20 cellular contexts compared by ENCODE assay signal in genomic region chr21:33985117-33986050, GRCh38.
DNase-seq lines count a peak whose midpoint lies in the region; FAIRE-seq lines count a peak whose summit lies in the region.
"Had no signal": no experiment of that assay in that cellular context is flagged by ENCODE, and none has a peak within 500 bp of the region (broad histone marks: within the 10 kb centered on the region; RNA-seq: fewer than 3 reads in every experiment).

No MANE protein-coding gene starts in this region.

- no peak overlapping the region for H3K4me3 Mint-ChIP-seq in dendritic cell treated with granulocyte-macrophage colony-stimulating factor and Interleukin-4, amounts not matched to agents 40 ng/mL and 50 ng/mL, for 4 days
- H3K4me3 Mint-ChIP-seq: activated naive CD4-positive, alpha-beta T cell treated with anti-CD3 and anti-CD28 coated beads for 36 hours; mesothelial cell of epicardium had no signal

- no peak overlapping the region for H2BK5ac ChIP-seq in trophoblast cell (ENCODE audit: low read depth, low read length, poor library complexity)

- H3K9me3 Mint-ChIP-seq in dendritic cell treated with granulocyte-macrophage colony-stimulating factor and Interleukin-4, amounts not matched to agents 40 ng/mL and 50 ng/mL, for 4 days = no peaks in the 10 kb centered on the region
- H3K9me3 Mint-ChIP-seq: activated naive CD4-positive, alpha-beta T cell treated with anti-CD3 and anti-CD28 coated beads for 36 hours had no signal

- no peak overlapping the region for H2AK5ac ChIP-seq in trophoblast cell (ENCODE audit: low read length)

- H3K36me3 Mint-ChIP-seq in dendritic cell treated with granulocyte-macrophage colony-stimulating factor and Interleukin-4, amounts not matched to agents 40 ng/mL and 50 ng/mL, for 4 days (ENCODE audit: low read depth) = no peaks in the 10 kb centered on the region
- H3K36me3 Mint-ChIP-seq: mesothelial cell of epicardium had no signal

- H3K27me3 ChIP-seq in trophoblast cell (ENCODE audit: insufficient read depth, low read length) (no peaks in the 10 kb centered on the region), small intestine (ENCODE audit: control insufficient read depth in 2 of 2, insufficient read depth in 2 of 2, low read length in 2 of 2) (no peaks in the 10 kb centered on the region)
- H3K27me3 ChIP-seq: esophagus muscularis mucosa, upper lobe of left lung had no signal

- no peak overlapping the region for H3K4ac ChIP-seq in trophoblast cell (ENCODE audit: low read depth, low read length)

- H3K27ac ChIP-seq in trophoblast cell (ENCODE audit: low read depth, low read length) (no peak overlapping the region), small intestine (ENCODE audit: low read depth in 1 of 2, low read length in 1 of 2) (no peak overlapping the region)
- H3K27ac ChIP-seq: esophagus muscularis mucosa, upper lobe of left lung had no signal

- peaks cover 10% of the 10 kb centered on the region for H3K27me3 Mint-ChIP-seq in dendritic cell treated with granulocyte-macrophage colony-stimulating factor and Interleukin-4, amounts not matched to agents 40 ng/mL and 50 ng/mL, for 4 days

- no peak overlapping the region for H3K14ac ChIP-seq in trophoblast cell (ENCODE audit: low read length)

- peaks cover 68% of the 10 kb centered on the region for H3K4me1 Mint-ChIP-seq in dendritic cell treated with granulocyte-macrophage colony-stimulating factor and Interleukin-4, amounts not matched to agents 40 ng/mL and 50 ng/mL, for 4 days (ENCODE audit: low read depth)

- H3K27ac Mint-ChIP-seq in dendritic cell treated with granulocyte-macrophage colony-stimulating factor and Interleukin-4, amounts not matched to agents 40 ng/mL and 50 ng/mL, for 4 days = peak overlapping the region; percentile 63
- H3K27ac Mint-ChIP-seq: activated naive CD4-positive, alpha-beta T cell treated with anti-CD3 and anti-CD28 coated beads for 36 hours; mesothelial cell of epicardium had no signal

- no peaks in the 10 kb centered on the region for H3K79me2 ChIP-seq in trophoblast cell (ENCODE audit: control insufficient read depth, insufficient read depth, low read length, poor library complexity)

- H3K4me3 ChIP-seq in trophoblast cell (ENCODE audit: low read depth, low read length) = peak overlapping the region; percentile 61
- H3K4me3 ChIP-seq in small intestine (ENCODE audit: low read depth in 1 of 2, low read length in 2 of 2) = no peak overlapping the region
- H3K4me3 ChIP-seq: esophagus muscularis mucosa, upper lobe of left lung had no signal

- H4K91ac ChIP-seq in trophoblast cell (ENCODE audit: low read depth, low read length) = no peak overlapping the region

- H2BK120ac ChIP-seq in trophoblast cell (ENCODE audit: insufficient read depth, low read length, poor library complexity) = no peak overlapping the region

- peaks cover 5% of the 10 kb centered on the region for H3K9me3 ChIP-seq in trophoblast cell (ENCODE audit: insufficient read depth, low read depth, low read length)
- H3K9me3 ChIP-seq in small intestine (ENCODE audit: control insufficient read depth, low read depth) = no peaks in the 10 kb centered on the region
- H3K9me3 ChIP-seq: esophagus muscularis mucosa, upper lobe of left lung had no signal

- no peak overlapping the region for H2BK12ac ChIP-seq in trophoblast cell (ENCODE audit: low read length)

- intact Hi-C loops in dendritic cell treated with granulocyte-macrophage colony-stimulating factor and Interleukin-4, amounts not matched to agents 40 ng/mL and 50 ng/mL, for 4 days (cut with micrococcal nuclease) = no loop called here

- no peak overlapping the region for H4K8ac ChIP-seq in trophoblast cell (ENCODE audit: low read depth, low read length)

- H3K9ac ChIP-seq in trophoblast cell (ENCODE audit: low read length) = no peak overlapping the region

- H3K18ac ChIP-seq in trophoblast cell (ENCODE audit: low read length) = no peak overlapping the region

- WGBS in trophoblast cell (ENCODE audit: extremely low coverage, insufficient coverage, insufficient read length) = 87% methylated on average over 3 of the region's 17 CpGs
- WGBS in small intestine, 3 donors = 77 to 80% (median 79%) methylated on average over 17 of the region's 17 CpGs

- H4K12ac ChIP-seq in trophoblast cell (ENCODE audit: low read depth, low read length) = no peak overlapping the region

- no peak overlapping the region for H3K4me2 ChIP-seq in trophoblast cell (ENCODE audit: low read length)

- peak overlapping the region; percentile 34 for H3K23ac ChIP-seq in trophoblast cell (ENCODE audit: low read length)

- peak; percentile 20 for DNase-seq in activated CD4-positive, alpha-beta T cell treated with anti-CD3 and anti-CD28 coated beads for 48 hours
- DNase-seq in activated CD4-positive, alpha-beta T cell treated with anti-CD3 and anti-CD28 coated beads for 4 hours = no peak
- DNase-seq in HTR-8/SVneo (ENCODE audit: insufficient read length, low spot score) = no peak
- DNase-seq in trophoblast cell = no peak
- no peak for DNase-seq in NCI-H446 (lab: John Stamatoyannopoulos, UW)
- no peak for DNase-seq in NCI-H526 treated with DMSO at 0.1 percent for 48 hours (lab: John Stamatoyannopoulos, UW)
- no peak for DNase-seq in small intestine
- DNase-seq: activated naive CD4-positive, alpha-beta T cell treated with anti-CD3 and anti-CD28 coated beads for 36 hours; head of caudate nucleus; islet precursor cell; KBM-7; NCI-H1048; NCI-H2107; NCI-H526; SIG-M5; stimulated activated CD4-positive, alpha-beta T cell treated with anti-CD3 and anti-CD28 coated beads, Interleukin-4, amount 100 ng/mL, for 24 hours had no signal

- no peaks in the 10 kb centered on the region for H3K36me3 ChIP-seq in trophoblast cell (ENCODE audit: control insufficient read depth in 1 of 2, insufficient read depth in 2 of 2, low read length in 2 of 2)
- H3K36me3 ChIP-seq in small intestine (ENCODE audit: control insufficient read depth in 2 of 2, insufficient read depth in 2 of 2, low read length in 2 of 2) = no peaks in the 10 kb centered on the region
- H3K36me3 ChIP-seq: esophagus muscularis mucosa, upper lobe of left lung had no signal

- peak; percentile 100 for FAIRE-seq in HTR-8/SVneo (lab: Jason Lieb, UNC)
- FAIRE-seq in small intestine (lab: Jason Lieb, UNC) = no peak

- H3K79me1 ChIP-seq in trophoblast cell (ENCODE audit: low read length) = no peaks in the 10 kb centered on the region

- no peak overlapping the region for H2AFZ ChIP-seq in trophoblast cell (ENCODE audit: insufficient read depth, low read length, poor library complexity)

- H3K4me1 ChIP-seq in trophoblast cell (ENCODE audit: control insufficient read depth in 1 of 2, insufficient read depth in 2 of 2, low read length in 2 of 2) = no peaks in the 10 kb centered on the region
- no peaks in the 10 kb centered on the region for H3K4me1 ChIP-seq in small intestine (ENCODE audit: control insufficient read depth in 2 of 2, insufficient read depth in 1 of 2, low read depth in 1 of 2, low read length in 1 of 2)
- H3K4me1 ChIP-seq: esophagus muscularis mucosa, upper lobe of left lung had no signal
